Comparison of ENCODE assay signal across 8 cellular contexts in the genomic region with DNA sequence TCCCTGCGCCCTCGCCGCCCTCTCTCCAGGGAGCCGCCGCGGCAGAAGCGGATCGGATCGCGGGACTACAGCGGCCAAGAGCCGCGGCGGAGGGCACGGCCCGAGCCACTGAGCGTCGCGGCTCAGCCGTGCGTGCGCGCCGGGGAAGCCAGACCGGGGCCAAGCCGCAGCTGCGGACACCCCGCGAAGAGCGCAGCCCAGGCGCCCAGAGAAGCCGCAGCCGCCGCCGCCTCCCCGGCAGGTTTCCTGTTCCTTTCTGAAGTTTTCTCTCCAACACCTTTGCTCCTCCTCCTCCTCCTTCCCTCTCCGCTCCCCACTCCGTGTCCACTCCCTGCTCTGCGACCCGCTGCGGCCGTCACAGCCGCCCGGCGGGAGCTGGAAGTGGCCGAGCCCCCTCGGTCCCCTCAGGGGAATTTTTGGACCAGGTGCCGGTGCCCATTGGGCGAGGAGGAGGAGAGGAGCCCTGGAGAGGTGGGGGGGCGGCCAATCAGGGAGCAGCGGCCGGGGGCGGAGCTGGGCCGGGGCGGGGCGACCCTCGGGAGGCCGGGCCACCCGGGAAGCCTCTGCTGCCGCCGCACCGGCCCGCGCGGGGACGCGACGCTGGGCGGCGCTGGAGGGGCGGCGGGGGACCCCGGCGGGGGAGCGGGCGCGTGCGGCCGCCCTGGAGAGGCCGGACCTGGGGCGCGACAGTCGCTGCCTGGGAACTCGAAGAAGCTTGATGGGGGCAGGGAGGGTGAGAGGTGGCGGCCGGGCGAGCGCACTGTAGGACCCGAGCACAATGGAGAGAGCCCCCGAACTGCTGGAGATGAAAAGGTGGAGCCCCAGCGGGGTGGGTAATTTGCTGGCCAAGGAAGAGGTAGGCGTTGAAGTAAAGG. TPM values are rescaled to one million over a fixed set of nuclear protein-coding genes. Genes with fewer than 3 reads are reported as not detected.
DNase-seq lines count a peak whose midpoint lies in the region; ATAC-seq and TF ChIP-seq lines count a peak whose summit lies in the region.

A gene (minus strand): TSS at position 378 of the 875 bp plus-strand sequence. CDS start 413 bp downstream, outside the sequence.

- peaks cover 0 to 39% (median 25%) of the 10 kb centered on the region in 9 donors for H3K4me1 ChIP-seq in heart right ventricle

- POLR2A ChIA-PET in T-cell (lab: Charles Lee), result interaction anchor here (0.8 to 1.0 kb wide), 3 partner anchors 33 to 714 kb away, joined by 3 to 5 read pairs (median 3); a partner anchor contains a TSS

- WGBS in adipose tissue, 3 donors, result 0 to 1% (median 1%) methylated on average over 60 to 92 of the region's 92 CpGs
- WGBS in heart right ventricle, 2 donors, result 1% methylated on average over 65 to 92 of the region's 92 CpGs

- H3K36me3 Mint-ChIP-seq in T-cell (no peaks in the 10 kb centered on the region), progenitor cell of endocrine pancreas (ENCODE audit: insufficient read depth) (peaks cover 1% of the 10 kb centered on the region)

- peak; percentile 66 for ATAC-seq in HG02623 (IDR thresholded peaks at IDR 0.05; ENCODE audit: unreplicated experiment)
- peak; percentile 92 to 95 (median 92) for ATAC-seq in T-cell (replicated peaks in 1 of 4)
- peak; percentile 96 to 98 (median 97) for ATAC-seq in heart right ventricle

- H3K4me3 Mint-ChIP-seq in T-cell (peak within 1 kb of the TSS; percentile 95 to 97 (median 97)), progenitor cell of endocrine pancreas (ENCODE audit: low read depth) (peak within 1 kb of the TSS; percentile 94)

- H3K9me3 Mint-ChIP-seq in T-cell (no peaks in the 10 kb centered on the region), progenitor cell of endocrine pancreas (ENCODE audit: low read depth) (no peaks in the 10 kb centered on the region)

- peak within 1 kb of the TSS; percentile 85 for H3K27ac ChIP-seq in adipose tissue (ENCODE audit: low read depth, low read length)
- H3K27ac ChIP-seq in heart right ventricle, result peak within 1 kb of the TSS; percentile 89 to 98 (median 94)

- CTCF ChIA-PET in T-cell (lab: Charles Lee), result interaction anchor here (0.5 to 2.2 kb wide), 18 partner anchors 10 to 714 kb away, joined by 3 to 18 read pairs (median 4); a partner anchor contains a TSS

- peak within 1 kb of the TSS; percentile 59 to 99 (median 88) for H3K4me3 ChIP-seq in heart right ventricle

- no peaks in the 10 kb centered on the region for H3K36me3 ChIP-seq in heart right ventricle

- no peaks in the 10 kb centered on the region for H3K27me3 ChIP-seq in heart right ventricle

- intact Hi-C loops in heart right ventricle (cut with DNase I), result loop anchor here in 7 of 10 donors (5.0 to 10.0 kb wide), 5 partner anchors 52 to 182 kb away; a partner anchor contains a TSS

- H3K4me1 Mint-ChIP-seq in T-cell (peaks cover 43 to 46% (median 45%) of the 10 kb centered on the region in 3 donors), progenitor cell of endocrine pancreas (ENCODE audit: low read depth) (peaks cover 28% of the 10 kb centered on the region)

- H3K27me3 Mint-ChIP-seq in T-cell, result no peaks in the 10 kb centered on the region
- H3K27me3 Mint-ChIP-seq in progenitor cell of endocrine pancreas, result peaks cover 15% of the 10 kb centered on the region

- H3K27ac Mint-ChIP-seq in T-cell (peak within 1 kb of the TSS; percentile 98 to 99), progenitor cell of endocrine pancreas (peak within 1 kb of the TSS; percentile 97)

- no peaks in the 10 kb centered on the region for H3K9me3 ChIP-seq in heart right ventricle

- TF ChIP-seq CTCF in GM12874 (IDR thresholded peaks at IDR 0.05; ENCODE audit: insufficient read depth, low read depth, low read length) (peak; percentile 51), heart right ventricle (IDR thresholded peaks at IDR 0.05) (peak in 5 of 9 donors; percentile 27 to 65 (median 47)), progenitor cell of endocrine pancreas (IDR thresholded peaks at IDR 0.05; ENCODE audit: unreplicated experiment) (peak; percentile 60)

- peak; percentile 94 for DNase-seq in NCI-H1105 (lab: John Stamatoyannopoulos, UW)
- peak; percentile 80 to 94 (median 88) for DNase-seq in T-cell
- peak; percentile 96 for DNase-seq in heart right ventricle
- peak; percentile 99 for DNase-seq in progenitor cell of endocrine pancreas (ENCODE audit: low spot score, unreplicated experiment)
- DNase-seq in ureter (ENCODE audit: low spot score), result peak; percentile 95

RNA-seq across cellular contexts. Expression of the gene that starts here (rescaled TPM):
- total RNA-seq in T-cell (10 to 100 TPM; 38.8 to 52.5 (median 44.5) TPM), heart right ventricle (10 to 100 TPM in 9 of 10 donors, 1 to 10 TPM in 1; 9.1 to 18.9 (median 14.8) TPM), progenitor cell of endocrine pancreas (72.4 and 78.0 TPM in 2 replicates), ureter (35.2 TPM)
- polyA plus RNA-seq in adipose tissue (10 to 100 TPM in 1 of 3 donors, 1 to 10 TPM in 2; 2.8 to 15.5 (median 4.7) TPM), heart right ventricle (1 to 10 TPM; 2.0 to 4.9 TPM)

Comparison
In these comparisons a context has a peak if more than half of its experiments do, and no peak if none do; other contexts are left out.
1. Peak in every context shown above with its lines: DNase-seq, ATAC-seq, H3K4me3 ChIP-seq and H3K27ac ChIP-seq.